Comparison of ENCODE assay signal across 25 cellular contexts in the genomic region with DNA sequence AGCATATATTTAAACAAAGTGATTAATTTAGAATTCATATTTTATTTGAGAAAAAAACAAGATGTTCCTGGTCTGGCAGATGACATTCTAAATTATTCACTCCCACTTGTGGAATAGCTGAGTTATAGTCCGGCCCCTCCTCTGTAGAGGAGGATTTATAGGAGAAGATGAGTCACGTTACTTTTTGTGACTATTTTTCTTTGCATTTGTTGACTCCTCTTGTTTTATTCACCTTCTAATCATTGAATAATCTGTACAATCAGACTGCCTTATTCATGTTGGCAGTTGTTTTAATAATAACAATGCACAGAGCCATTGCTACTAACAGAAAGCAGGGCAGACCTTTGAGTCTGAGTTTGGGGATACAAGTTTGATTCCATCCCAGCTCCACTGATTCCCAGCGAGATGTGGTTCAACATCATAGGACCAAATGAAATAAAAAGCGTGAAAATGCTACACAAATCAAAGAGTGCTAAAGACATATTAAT. TPM values are rescaled to one million over a fixed set of nuclear protein-coding genes. Genes with fewer than 3 reads are reported as not detected.
DNase-seq lines count a peak whose midpoint lies in the region; ATAC-seq, FAIRE-seq and TF ChIP-seq lines count a peak whose summit lies in the region.
"Had no signal": no experiment of that assay in that cellular context is flagged by ENCODE, and none has a peak within 500 bp of the region (broad histone marks: within the 10 kb centered on the region; RNA-seq: fewer than 3 reads in every experiment).

No MANE protein-coding gene starts in this region.

- H4K20me1 ChIP-seq in K562 (replicated peaks; ENCODE audit: control insufficient read depth, insufficient read depth, low read length): no peaks in the 10 kb centered on the region

- H3K27me3 ChIP-seq in K562 (ENCODE audit: control insufficient read depth in 2 of 2, insufficient read depth in 2 of 2, low read length in 2 of 2) (no peaks in the 10 kb centered on the region), H7 (ENCODE audit: control insufficient read depth, insufficient read depth, low read length) (no peaks in the 10 kb centered on the region)
- H3K27me3 ChIP-seq: adrenal gland, esophagus muscularis mucosa, gastrocnemius medialis, neural progenitor cell, sigmoid colon had no signal

- H3K27ac ChIP-seq in K562 (ENCODE audit: extremely low read depth, low read depth, low read length): peak overlapping the region; percentile 62
- H3K27ac ChIP-seq: gastrocnemius medialis, neural progenitor cell, sigmoid colon, SK-N-MC had no signal

- H3K9me3 Mint-ChIP-seq in activated CD4-positive, alpha-beta T cell treated with anti-CD3 and anti-CD28 coated beads for 36 hours (ENCODE audit: low read depth): peaks cover 11% of the 10 kb centered on the region

- POLR2A ChIA-PET in activated CD4-positive, alpha-beta T cell treated with anti-CD3 and anti-CD28 coated beads for 36 hours (lab: Charles Lee): no interaction called here
- POLR2A ChIA-PET in K562 (lab: Yijun Ruan, JAX): interaction anchor here (0.8 to 1.9 kb wide), 6 partner anchors 9 to 37 kb away, joined by 3 to 4 read pairs (median 4); no protein-coding TSS in a partner anchor

- H3K9ac ChIP-seq in K562 (ENCODE audit: insufficient read depth in 1 of 2, low read depth in 2 of 2, low read length in 2 of 2): peak overlapping the region in 1 of 2 experiments; percentile 56; a peak in 2 of 4 replicates
- H3K9ac ChIP-seq: neural progenitor cell had no signal

- no peaks in the 10 kb centered on the region for H3K27me3 Mint-ChIP-seq in activated CD4-positive, alpha-beta T cell treated with anti-CD3 and anti-CD28 coated beads for 36 hours
- H3K27me3 Mint-ChIP-seq in T-helper 17 cell: no peaks in the 10 kb centered on the region

- peak overlapping the region; percentile 81 for H2AFZ ChIP-seq in K562 (ENCODE audit: low read depth, low read length)
- H2AFZ ChIP-seq: GM23338, neural progenitor cell had no signal

- H3K4me1 ChIP-seq in K562 (replicated peaks in 1 of 2; ENCODE audit: control insufficient read depth in 2 of 2, insufficient read depth in 2 of 2, low read length in 2 of 2): peaks cover 3 to 18% of the 10 kb centered on the region in 2 experiments; a peak in 3 of 5 replicates
- H3K4me1 ChIP-seq: BE2C, gastrocnemius medialis, neural progenitor cell, sigmoid colon had no signal

- no peak for TF ChIP-seq EP300 in K562 (IDR thresholded peaks at IDR 0.05; ENCODE audit: low read length)

- no peaks in the 10 kb centered on the region for H3K9me1 ChIP-seq in K562 (ENCODE audit: control insufficient read depth, insufficient read depth, low read length)

- TF ChIP-seq CTCF in K562 (IDR thresholded peaks at IDR 0.05 in 2 of 3, conservative IDR thresholded peaks at IDR 0.05 in 1 of 3; ENCODE audit: insufficient read depth in 2 of 3, low read depth in 1 of 3, low read length in 3 of 3) (no peak), lower leg skin (IDR thresholded peaks at IDR 0.05) (no peak)

- peaks cover 13% of the 10 kb centered on the region; the same call in 1 of the 3 replicates for H3K79me2 ChIP-seq in K562 (ENCODE audit: control insufficient read depth, insufficient read depth, low read length)

- no peak overlapping the region for H3K4me3 Mint-ChIP-seq in activated CD4-positive, alpha-beta T cell treated with anti-CD3 and anti-CD28 coated beads for 36 hours
- no peak overlapping the region for H3K4me3 Mint-ChIP-seq in T-helper 17 cell
- H3K4me3 Mint-ChIP-seq: GM23338, neural progenitor cell had no signal

- no peak for TF ChIP-seq POLR2A in K562 (conservative IDR thresholded peaks at IDR 0.05)
- no peak for TF ChIP-seq POLR2A in lower leg skin (IDR thresholded peaks at IDR 0.05)

- H3K27ac Mint-ChIP-seq in activated CD4-positive, alpha-beta T cell treated with anti-CD3 and anti-CD28 coated beads for 36 hours: peak overlapping the region; percentile 72
- H3K27ac Mint-ChIP-seq in T-helper 17 cell: peak overlapping the region; percentile 80
- H3K27ac Mint-ChIP-seq: GM23338, neural progenitor cell had no signal

- no peak for DNase-seq in activated CD4-positive, alpha-beta T cell treated with anti-CD3 and anti-CD28 coated beads for 36 hours
- no peak for DNase-seq in activated CD4-positive, alpha-beta T cell treated with anti-CD3 and anti-CD28 coated beads for 48 hours
- DNase-seq in CD1c-positive myeloid dendritic cell (ENCODE audit: extremely low spot score) (peak; percentile 12), T-helper 17 cell (no peak), K562 (ENCODE audit: extremely low read depth in 1 of 4, low spot score in 3 of 4) (peak; percentile 28 to 62 (median 42)), H7 (no peak), lower leg skin (ENCODE audit: low spot score in 2 of 2) (no peak), NCI-H1092 (lab: John Stamatoyannopoulos, UW) (no peak)
- DNase-seq: adrenal gland; BE2C; effector memory CD4-positive, alpha-beta T cell; EL; gastrocnemius medialis; hippocampal formation; Kasumi-1; NCI-H1417; NCI-H524 treated with DMSO at 0.1 percent for 48 hours; RPMI8226; sigmoid colon had no signal

- peak; percentile 15 for FAIRE-seq in K562 (lab: Jason Lieb, UNC)
- FAIRE-seq: urothelium cell line had no signal

- no TSS peak for BruUV-seq in K562 (replicated peaks; lab: Mats Ljungman, UMichigan)

- H3K9me3 ChIP-seq in T-helper 17 cell (ENCODE audit: control insufficient read depth, low read length, poor library complexity, severe bottlenecking): no peaks in the 10 kb centered on the region
- H3K9me3 ChIP-seq in K562 (replicated peaks; ENCODE audit: control insufficient read depth, insufficient read depth, low read depth, low read length): no peaks in the 10 kb centered on the region
- H3K9me3 ChIP-seq: adrenal gland, BE2C, gastrocnemius medialis, sigmoid colon had no signal

- in situ Hi-C loops in K562 (cut with MboI): no loop called here

- CTCF ChIA-PET in activated CD4-positive, alpha-beta T cell treated with anti-CD3 and anti-CD28 coated beads for 36 hours (lab: Charles Lee): interaction anchor here (1.0 to 1.2 kb wide), 2 partner anchors 18 to 24 kb away, joined by 3 read pairs; no protein-coding TSS in a partner anchor
- CTCF ChIA-PET in K562 (lab: Yijun Ruan, JAX; ENCODE audit: low intra/inter-chr PET ratio): no interaction called here

- H3K4me3 ChIP-seq in K562 (no peak overlapping the region), H7 (ENCODE audit: insufficient read depth, low read depth, low read length) (no peak overlapping the region), lower leg skin (ENCODE audit: low read depth, poor library complexity, severe bottlenecking) (no peak overlapping the region)
- H3K4me3 ChIP-seq: adrenal gland, esophagus muscularis mucosa, gastrocnemius medialis, GM23338, neural progenitor cell, sigmoid colon, SK-N-MC had no signal

- peak; percentile 47 for ATAC-seq in activated CD4-positive, alpha-beta T cell treated with anti-CD3 and anti-CD28 coated beads for 36 hours
- no peak for ATAC-seq in T-helper 17 cell
- ATAC-seq in K562: peak; percentile 86
- ATAC-seq: gastrocnemius medialis, GM23338 had no signal

- no peak for TF ChIP-seq RAD21 in K562 (CRISPR knock-in tag; conservative IDR thresholded peaks at IDR 0.05 in 1 of 2, IDR thresholded peaks at IDR 0.05 in 1 of 2)

- H3K4me1 Mint-ChIP-seq in activated CD4-positive, alpha-beta T cell treated with anti-CD3 and anti-CD28 coated beads for 36 hours: peaks cover 20% of the 10 kb centered on the region
- H3K4me1 Mint-ChIP-seq in T-helper 17 cell: peaks cover 23% of the 10 kb centered on the region
- H3K4me1 Mint-ChIP-seq: GM23338, neural progenitor cell had no signal

- H3K36me3 Mint-ChIP-seq in activated CD4-positive, alpha-beta T cell treated with anti-CD3 and anti-CD28 coated beads for 36 hours (ENCODE audit: low read depth): no peaks in the 10 kb centered on the region
- H3K36me3 Mint-ChIP-seq in T-helper 17 cell (ENCODE audit: low read depth): peaks cover 2% of the 10 kb centered on the region
- H3K36me3 Mint-ChIP-seq: neural progenitor cell had no signal

- intact Hi-C loops in activated CD4-positive, alpha-beta T cell treated with anti-CD3 and anti-CD28 coated beads for 36 hours (cut with DNase I, micrococcal nuclease): no loop called here
- intact Hi-C loops in K562 (cut with micrococcal nuclease) (no loop called here), lower leg skin (cut with DNase I; ENCODE audit: low total_unique reads) (no loop called here)

- whole genome bisulfite sequencing in K562 (ENCODE audit: insufficient coverage, low coverage, missing lambda C conversion rate): 0% methylated on average over 4 of the region's 4 CpGs
- 62 to 79% methylated on average over 4 of the region's 4 CpGs for WGBS in lower leg skin, 2 donors

- H3K36me3 ChIP-seq in K562 (ENCODE audit: control insufficient read depth, insufficient read depth, low read length): 0 out of 3 replicates have a peak, but pooled peaks cover 3% of the 10 kb centered on the region
- no peaks in the 10 kb centered on the region for H3K36me3 ChIP-seq in H7 (replicated peaks; ENCODE audit: control insufficient read depth, insufficient read depth, low read length)
- H3K36me3 ChIP-seq: adrenal gland, BE2C, esophagus muscularis mucosa, gastrocnemius medialis, neural progenitor cell, sigmoid colon had no signal

- H3K4me2 ChIP-seq in K562 (ENCODE audit: insufficient read depth, low read length): peak overlapping the region; percentile 54
- H3K4me2 ChIP-seq: GM23338, neural progenitor cell had no signal

RNA-seq across cellular contexts. Expression of a gene that starts 23.2 kb away (rescaled TPM):
- 100 to 1,000 TPM; 100 to 125 TPM for total RNA-seq in activated CD4-positive, alpha-beta T cell treated with anti-CD3 and anti-CD28 coated beads for 36 hours
- total RNA-seq in T-helper 17 cell (100 to 1,000 TPM; 160 to 187 TPM), K562 (2014; rRNA removed) (25.1 and 33.4 TPM in 2 replicates), K562 (2014; rRNA removed; fragmentation: Illumina TruSeq; extraction: Trizol) (27.3 and 28.7 TPM in 2 replicates), K562 (2015; rRNA removed; fragmentation: Illumina TruSeq; extraction: Trizol) (32.4 and 34.3 TPM in 2 replicates), K562 (2021) (49.4 and 53.8 TPM in 2 replicates), lower leg skin (10 to 100 TPM in 2 of 4 donors, 1 to 10 TPM in 2; 5.1 to 15.1 (median 8.4) TPM)
- total RNA-seq in K562 (2011; cell fraction: chromatin; rRNA removed; ENCODE audit: low replicate concordance): 66.2 and 95.4 TPM in 2 replicates
- 34.0 and 43.2 TPM in 2 replicates for total RNA-seq in K562 (2011; cell fraction: nucleolus; rRNA removed)
- 56.7 and 77.1 TPM in 2 replicates for total RNA-seq in K562 (2011; cell fraction: nucleoplasm; rRNA removed)
- polyA plus RNA-seq in K562 (2011; rRNA removed) (15.3 and 34.5 TPM in 2 replicates), K562 (2014; fragmentation: Illumina TruSeq; extraction: Trizol) (30.9 and 32.8 TPM in 2 replicates), K562 (2014; fragmentation: Nextera tagmentation; extraction: Ambion mirVana) (10 to 100 TPM; 14.4 to 14.5 TPM), K562 (2014; rRNA removed) (19.6 and 23.4 TPM in 2 replicates)
- polyA plus RNA-seq in K562 (2011; cell fraction: cytosol; rRNA removed): 11.0 and 29.6 TPM in 2 replicates
- 25.1 and 49.4 TPM in 2 replicates for polyA plus RNA-seq in K562 (2011; cell fraction: nucleus; rRNA removed)
- 26.9 and 57.9 TPM in 2 replicates for polyA plus RNA-seq in K562 (2012)
- 33.3 and 80.3 TPM in 2 replicates for polyA minus RNA-seq in K562 (2011; rRNA and poly(A)+ RNA removed)
- polyA minus RNA-seq in K562 (2011; cell fraction: cytosol; rRNA and poly(A)+ RNA removed): 19.0 and 43.3 TPM in 2 replicates
- polyA minus RNA-seq in K562 (2011; cell fraction: nucleus; rRNA and poly(A)+ RNA removed): 32.4 and 104 TPM in 2 replicates
- total RNA-seq in H7 (2014; rRNA removed; shearing (Covaris generic)): 0.41 and 0.80 TPM in 2 replicates
- total RNA-seq: A673 had no signal

RNA-seq across cellular contexts. Expression of a gene that starts 59.0 kb away (rescaled TPM):
- 10 to 100 TPM; 45.5 to 63.1 TPM for total RNA-seq in activated CD4-positive, alpha-beta T cell treated with anti-CD3 and anti-CD28 coated beads for 36 hours
- total RNA-seq in T-helper 17 cell (10 to 100 TPM; 23.1 to 24.4 TPM), K562 (2014; rRNA removed) (17.6 and 20.7 TPM in 2 replicates), K562 (2014; rRNA removed; fragmentation: Illumina TruSeq; extraction: Trizol) (43.4 and 50.2 TPM in 2 replicates), K562 (2015; rRNA removed; fragmentation: Illumina TruSeq; extraction: Trizol) (35.4 and 39.7 TPM in 2 replicates), K562 (2021) (29.0 and 30.1 TPM in 2 replicates), lower leg skin (10 to 100 TPM; 26.8 to 37.2 (median 31.8) TPM)
- total RNA-seq in K562 (2011; cell fraction: chromatin; rRNA removed; ENCODE audit: low replicate concordance): 30.2 and 116 TPM in 2 replicates
- total RNA-seq in K562 (2011; cell fraction: nucleolus; rRNA removed): 15.2 and 21.2 TPM in 2 replicates
- 67.6 and 130 TPM in 2 replicates for total RNA-seq in K562 (2011; cell fraction: nucleoplasm; rRNA removed)
- polyA plus RNA-seq in K562 (2011; rRNA removed) (24.2 and 31.2 TPM in 2 replicates), K562 (2014; fragmentation: Illumina TruSeq; extraction: Trizol) (37.1 and 41.7 TPM in 2 replicates), K562 (2014; fragmentation: Nextera tagmentation; extraction: Ambion mirVana) (10 to 100 TPM; 78.1 to 90.6 TPM), K562 (2014; rRNA removed) (34.9 and 42.9 TPM in 2 replicates)
- polyA plus RNA-seq in K562 (2011; cell fraction: cytosol; rRNA removed): 5.3 and 14.7 TPM in 2 replicates
- 20.5 and 29.9 TPM in 2 replicates for polyA plus RNA-seq in K562 (2011; cell fraction: nucleus; rRNA removed)
- 16.5 and 22.3 TPM in 2 replicates for polyA plus RNA-seq in K562 (2012)
- polyA minus RNA-seq in K562 (2011; rRNA and poly(A)+ RNA removed): 32.6 and 38.3 TPM in 2 replicates
- polyA minus RNA-seq in K562 (2011; cell fraction: cytosol; rRNA and poly(A)+ RNA removed): 6.8 and 8.5 TPM in 2 replicates
- 36.5 and 54.1 TPM in 2 replicates for polyA minus RNA-seq in K562 (2011; cell fraction: nucleus; rRNA and poly(A)+ RNA removed)
- total RNA-seq in H7 (2014; rRNA removed; shearing (Covaris generic)): 9.4 and 11.2 TPM in 2 replicates

Comparison
In these comparisons a context has a peak if more than half of its experiments do, and no peak if none do; other contexts are left out.
1. DNase-seq: peak in CD1c-positive myeloid dendritic cell (single experiment) and K562 (4 of 4); none in activated CD4-positive, alpha-beta T cell treated with anti-CD3 and anti-CD28 coated beads for 36 hours (single experiment), activated CD4-positive, alpha-beta T cell treated with anti-CD3 and anti-CD28 coated beads for 48 hours (single experiment), T-helper 17 cell (0 of 3), H7 (single experiment), lower leg skin (0 of 2) and NCI-H1092 (single experiment).